In the genomic region with DNA sequence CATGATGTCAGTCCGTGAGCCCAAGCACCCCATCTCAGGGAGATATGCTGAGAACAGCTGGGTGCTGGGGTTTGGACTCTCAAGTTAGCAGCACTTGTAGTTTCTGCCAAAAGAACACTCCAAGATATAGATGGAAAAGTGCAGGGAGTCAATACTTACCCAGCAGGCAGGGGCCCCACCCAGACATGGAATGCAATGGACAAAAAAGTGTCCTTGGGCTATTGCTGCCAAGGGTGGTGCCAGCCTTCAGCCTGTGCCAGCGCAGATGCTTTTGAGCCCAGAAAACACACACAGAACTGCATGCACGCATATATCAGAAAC, we compare ENCODE assay signal across 11 cellular contexts. TPM values are rescaled to one million over a fixed set of nuclear protein-coding genes. Genes with fewer than 3 reads are reported as not detected.
DNase-seq lines count a peak whose midpoint lies in the region; ATAC-seq and TF ChIP-seq lines count a peak whose summit lies in the region.
"Had no signal": no experiment of that assay in that cellular context is flagged by ENCODE, and none has a peak within 500 bp of the region (broad histone marks: within the 10 kb centered on the region; RNA-seq: fewer than 3 reads in every experiment).

No MANE protein-coding gene starts in this region.

- intact Hi-C loops in lower lobe of right lung (cut with DNase I): no loop called here

- H3K4me1 ChIP-seq in lower lobe of right lung (peaks cover 75% of the 10 kb centered on the region), stomach smooth muscle (ENCODE audit: control insufficient read depth, insufficient read depth, low read length) (peaks cover 50% of the 10 kb centered on the region)

- no peak overlapping the region for H3K4me3 ChIP-seq in lower lobe of right lung
- no peak overlapping the region for H3K4me3 ChIP-seq in stomach smooth muscle (ENCODE audit: low read length in 2 of 2)

- H3K27ac ChIP-seq in KOPT-K1 (ENCODE audit: low read depth, low read length, poor library complexity, severe bottlenecking) (peak overlapping the region; percentile 11), lower lobe of right lung (peak overlapping the region; percentile 94), stomach smooth muscle (ENCODE audit: low read length) (peak overlapping the region; percentile 95)

- H3K9me3 ChIP-seq in KOPT-K1 (ENCODE audit: insufficient read depth, low read length, poor library complexity, severe bottlenecking): no peaks in the 10 kb centered on the region
- no peaks in the 10 kb centered on the region for H3K9me3 ChIP-seq in lower lobe of right lung
- no peaks in the 10 kb centered on the region for H3K9me3 ChIP-seq in stomach smooth muscle (ENCODE audit: control insufficient read depth in 2 of 2, low read length in 2 of 2)

- peak; percentile 36 for DNase-seq in dedifferentiated amniotic fluid mesenchymal stem cell (ENCODE audit: extremely low spot score)
- peak; percentile 77 for DNase-seq in lower lobe of right lung
- no peak for DNase-seq in NCI-H524 treated with DMSO at 0.1 percent for 48 hours (lab: John Stamatoyannopoulos, UW)
- no peak for DNase-seq in globus pallidus (ENCODE audit: low spot score)
- no peak for DNase-seq in NCI-H146 (lab: John Stamatoyannopoulos, UW)
- DNase-seq: activated CD4-positive, alpha-beta T cell treated with anti-CD3 and anti-CD28 coated beads, Interleukin-2, amount 50 U/mL, for 48 hours; KBM-7; stimulated activated CD4-positive, alpha-beta T cell treated with anti-CD3 and anti-CD28 coated beads, Interleukin-2, amount 100 ng/mL, for 48 hours had no signal

- no peak overlapping the region for H3K9ac ChIP-seq in stomach smooth muscle (ENCODE audit: low read length in 2 of 2)

- H3K27me3 ChIP-seq in lower lobe of right lung (ENCODE audit: low read depth) (no peaks in the 10 kb centered on the region), stomach smooth muscle (ENCODE audit: control insufficient read depth in 1 of 2, insufficient read depth in 2 of 2, low read length in 2 of 2) (no peaks in the 10 kb centered on the region)

- TF ChIP-seq CTCF in lower lobe of right lung (IDR thresholded peaks at IDR 0.05): no peak

- ATAC-seq in lower lobe of right lung (peak; percentile 67 to 76), GM21515 (IDR thresholded peaks at IDR 0.05; ENCODE audit: unreplicated experiment) (no peak)

- H3K36me3 ChIP-seq in KOPT-K1 (ENCODE audit: insufficient read depth, low read length): no peaks in the 10 kb centered on the region
- no peaks in the 10 kb centered on the region for H3K36me3 ChIP-seq in lower lobe of right lung
- no peaks in the 10 kb centered on the region for H3K36me3 ChIP-seq in stomach smooth muscle (ENCODE audit: control insufficient read depth in 2 of 2, insufficient read depth in 2 of 2, low read length in 2 of 2)

RNA-seq across cellular contexts. Expression of gene IRF2BPL, which starts 17.0 kb away (rescaled TPM):
- 44.3 TPM for total RNA-seq in lower lobe of right lung

RNA-seq across cellular contexts. Expression of gene CIPC, which starts 52.5 kb away (rescaled TPM):
- 28.4 TPM for total RNA-seq in lower lobe of right lung

Comparison
In these comparisons a context has a peak if more than half of its experiments do, and no peak if none do; other contexts are left out.
1. H3K27ac ChIP-seq: peak in every context shown above with its lines; median percentile 95 in stomach smooth muscle; 94 in lower lobe of right lung; 11 in KOPT-K1.
2. DNase-seq: peak in dedifferentiated amniotic fluid mesenchymal stem cell (single experiment) and lower lobe of right lung (single experiment); none in NCI-H524 treated with DMSO at 0.1 percent for 48 hours (single experiment), globus pallidus (single experiment) and NCI-H146 (single experiment).